In genomic region chr15:98012354-98012753, GRCh38 we compare ENCODE assay signal across 16 cellular contexts.
"Had no signal": no experiment of that assay in that cellular context is flagged by ENCODE, and none has a peak within 500 bp of the region (broad histone marks: within the 10 kb centered on the region; RNA-seq: fewer than 3 reads in every experiment).

No MANE protein-coding gene starts in this region.

- H3K4me1 ChIP-seq: heart left ventricle, left ventricle myocardium inferior, lower lobe of right lung, testis had no signal

- H3K27me3 ChIP-seq: heart left ventricle, testis, tibial nerve had no signal

- H3K4me3 ChIP-seq: heart left ventricle, left ventricle myocardium inferior, lower lobe of right lung, testis, tibial nerve had no signal

- ATAC-seq: effector memory CD8-positive, alpha-beta T cell; heart left ventricle; lower lobe of right lung; naive thymus-derived CD8-positive, alpha-beta T cell; right cardiac atrium; stimulated activated memory B cell treated with anti-CD40 and anti-IgM and Interleukin-4, amounts not matched to agents 10 μg/mL and 1 μg/mL and 100 μg/mL, for 72 hours had no signal

- DNase-seq: effector memory CD8-positive, alpha-beta T cell; foreskin melanocyte; heart left ventricle; hippocampal formation; left ventricle myocardium inferior; lower lobe of right lung; midbrain; naive thymus-derived CD8-positive, alpha-beta T cell; right cardiac atrium; stimulated activated CD4-positive, alpha-beta T cell treated with anti-CD3 and anti-CD28 coated beads, Interleukin-15, amount 100 ng/mL, for 24 hours; stimulated activated CD4-positive, alpha-beta T cell treated with anti-CD3 and anti-CD28 coated beads, Interleukin-1b, Interleukin-23, amount 100 ng/mL, for 48 hours; stimulated activated CD4-positive, alpha-beta T cell treated with anti-CD3 and anti-CD28 coated beads, Interleukin-4, amount 100 ng/mL, for 24 hours; testis had no signal

- H3K36me3 ChIP-seq: heart left ventricle, left ventricle myocardium inferior, lower lobe of right lung, neutrophil, tibial nerve had no signal

- H3K9me3 ChIP-seq: heart left ventricle, left ventricle myocardium inferior, lower lobe of right lung, neutrophil, testis, tibial nerve had no signal

- H3K27ac ChIP-seq: left ventricle myocardium inferior, lower lobe of right lung, neutrophil, testis, tibial nerve had no signal
